In the genomic region with DNA sequence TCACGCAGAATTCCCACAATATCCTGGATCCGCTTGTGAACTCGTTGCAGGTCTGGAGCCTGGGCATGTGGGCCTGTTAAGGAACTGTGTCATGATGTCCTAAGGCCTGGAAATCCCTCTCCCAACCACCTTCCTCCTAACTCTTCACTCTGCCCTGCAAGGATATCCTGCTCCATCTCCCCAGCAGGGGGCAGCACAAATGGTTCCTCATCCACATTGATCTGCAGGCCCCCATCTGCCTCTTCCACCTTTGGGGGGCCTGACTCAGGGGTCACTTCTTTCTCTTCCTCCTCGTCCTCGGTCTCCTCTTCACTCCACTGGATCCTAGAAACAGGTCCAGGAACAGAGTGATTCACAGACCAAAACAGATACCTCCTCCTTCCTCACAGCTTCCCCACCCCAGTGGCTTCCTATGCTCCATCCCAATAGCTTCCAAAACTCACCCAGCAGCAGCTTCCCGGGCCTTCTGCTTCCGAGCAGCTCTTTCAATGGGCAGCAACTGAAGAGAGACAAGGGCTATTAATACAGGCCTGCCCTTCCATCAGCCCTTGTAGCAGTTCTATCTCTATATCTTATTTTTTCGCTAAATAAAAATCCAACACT, we compare ENCODE assay signal across 8 cellular contexts. TPM values are rescaled to one million over a fixed set of nuclear protein-coding genes. Genes with fewer than 3 reads are reported as not detected.
DNase-seq lines count a peak whose midpoint lies in the region; ATAC-seq, FAIRE-seq and TF ChIP-seq lines count a peak whose summit lies in the region.

No MANE protein-coding gene starts in this region.

- H4K20me1 ChIP-seq in PC-9 (ENCODE audit: insufficient read depth), result peaks cover 32% of the 10 kb centered on the region

- no peak for TF ChIP-seq POLR2A in A549 (IDR thresholded peaks at IDR 0.05; ENCODE audit: low read length)
- no peak for TF ChIP-seq POLR2A in GM12892 (IDR thresholded peaks at IDR 0.05; ENCODE audit: low read depth, low read length)

- intact Hi-C loops in PC-9 (cut with micrococcal nuclease; ENCODE audit: unreplicated experiment) (no loop called here), sciatic nerve (cut with DNase I) (no loop called here)

- peaks cover 84% of the 10 kb centered on the region for H3F3A ChIP-seq in PC-9 (ENCODE audit: insufficient read depth, low read depth)

- 74% methylated on average over 8 of the region's 8 CpGs for WGBS in A549 (ENCODE audit: missing lambda C conversion rate)

- TF ChIP-seq EP300 in A549 (IDR thresholded peaks at IDR 0.05), result no peak

- H3K36me3 ChIP-seq in PC-9 (ENCODE audit: low read depth), result peaks cover 65% of the 10 kb centered on the region

- peak; percentile 55 to 64; a peak in 4 of 6 replicates for ATAC-seq in A549
- peak; percentile 21 to 41 for ATAC-seq in activated T-cell treated with anti-CD3 and anti-CD28 coated beads, Interleukin-2, amount 50 U/mL, for 72 hours (replicated peaks in 1 of 2)
- ATAC-seq in sciatic nerve, result no peak
- no peak for ATAC-seq in GM18907 (IDR thresholded peaks at IDR 0.05; ENCODE audit: unreplicated experiment)
- ATAC-seq in HG02840 (IDR thresholded peaks at IDR 0.05; ENCODE audit: low FRiP score, unreplicated experiment), result no peak

- DNase-seq in A549 (ENCODE audit: low read depth in 1 of 2, low spot score in 1 of 2) (peak; percentile 65 to 69), GM12892 (ENCODE audit: insufficient read length) (no peak), PC-9 (peak; percentile 33 to 53), foreskin fibroblast (peak; percentile 27 to 70), sciatic nerve (ENCODE audit: low spot score) (peak; percentile 79)
- peak; percentile 71 to 78 for DNase-seq in activated T-cell treated with anti-CD3 and anti-CD28 coated beads, Interleukin-2, amount 50 U/mL, for 72 hours

- FAIRE-seq in A549 (lab: Jason Lieb, UNC), result no peak
- FAIRE-seq in GM12892 (lab: Jason Lieb, UNC), result peak; percentile 58

- H3K9me2 ChIP-seq in PC-9 (ENCODE audit: insufficient read depth), result no peaks in the 10 kb centered on the region

- H3K9me3 ChIP-seq in A549 (no peaks in the 10 kb centered on the region), PC-9 (ENCODE audit: insufficient read depth, low read depth) (no peaks in the 10 kb centered on the region)

- TF ChIP-seq RAD21 in A549 (conservative IDR thresholded peaks at IDR 0.05 in 1 of 2, IDR thresholded peaks at IDR 0.05 in 1 of 2), result peak; percentile 20 to 33; a peak in 1 of 5 replicates

- H3K4me3 ChIP-seq in A549 (no peak overlapping the region), PC-9 (no peak overlapping the region), foreskin fibroblast (ENCODE audit: low read depth in 1 of 2, low read length in 2 of 2) (no peak overlapping the region)

- peak overlapping the region; percentile 63 for H3K27ac Mint-ChIP-seq in activated T-cell treated with anti-CD3 and anti-CD28 coated beads, Interleukin-2, amount 50 U/mL, for 72 hours

- no peak overlapping the region for H2AFZ ChIP-seq in PC-9

- no peak overlapping the region for H3K4me2 ChIP-seq in A549
- H3K4me2 ChIP-seq in PC-9, result no peak overlapping the region

- CTCF ChIA-PET in A549 (lab: Yijun Ruan, JAX) (interaction anchor here (0.5 to 24.1 kb wide), 18 partner anchors 9 to 263 kb away, joined by 3 to 491 read pairs (median 4); partner anchors contain the start of genes GAPDH and IFFO1), PC-9 (lab: Charles Lee) (interaction anchor here (0.6 to 0.7 kb wide), 3 partner anchors 96 to 289 kb away, joined by 3 read pairs; no protein-coding TSS in a partner anchor)

- BruUV-seq in PC-9 (replicated peaks; lab: Mats Ljungman, UMichigan), result no TSS peak

- POLR2A ChIA-PET in A549 (lab: Yijun Ruan, JAX) (interaction anchor here (0.7 kb wide), 1 partner anchor 14 kb away, joined by 3 read pairs; no protein-coding TSS in a partner anchor), PC-9 (lab: Charles Lee; ENCODE audit: unreplicated experiment) (no interaction called here)

- H3K4me1 ChIP-seq in A549, result peaks cover 6% of the 10 kb centered on the region; the same call in 2 of the 3 replicates
- H3K4me1 ChIP-seq in PC-9 (replicated peaks; ENCODE audit: insufficient read depth), result peaks cover 6% of the 10 kb centered on the region; the same call in 1 of the 2 replicates

- no peaks in the 10 kb centered on the region for H3K9me3 Mint-ChIP-seq in activated T-cell treated with anti-CD3 and anti-CD28 coated beads, Interleukin-2, amount 50 U/mL, for 72 hours

- no peak overlapping the region for H3K27ac ChIP-seq in A549
- H3K27ac ChIP-seq in PC-9, result no peak overlapping the region

- H3K36me3 Mint-ChIP-seq in activated T-cell treated with anti-CD3 and anti-CD28 coated beads, Interleukin-2, amount 50 U/mL, for 72 hours (ENCODE audit: insufficient read depth in 2 of 2), result peaks cover 19 to 54% of the 10 kb centered on the region in 2 donors

- no peaks in the 10 kb centered on the region for H3K27me3 Mint-ChIP-seq in activated T-cell treated with anti-CD3 and anti-CD28 coated beads, Interleukin-2, amount 50 U/mL, for 72 hours (ENCODE audit: low read depth)

- no peak overlapping the region for H3K4me3 Mint-ChIP-seq in activated T-cell treated with anti-CD3 and anti-CD28 coated beads, Interleukin-2, amount 50 U/mL, for 72 hours

- peaks cover 42% of the 10 kb centered on the region for H3K4me1 Mint-ChIP-seq in activated T-cell treated with anti-CD3 and anti-CD28 coated beads, Interleukin-2, amount 50 U/mL, for 72 hours (ENCODE audit: low read depth)

- TF ChIP-seq CTCF in A549 (IDR thresholded peaks at IDR 0.05) (peak; percentile 80), PC-9 (conservative IDR thresholded peaks at IDR 0.05) (peak; percentile 94), foreskin fibroblast (IDR thresholded peaks at IDR 0.05; ENCODE audit: low read depth, low read length) (peak; percentile 71)

- H3K27me3 ChIP-seq in PC-9 (ENCODE audit: insufficient read depth, low read depth), result no peaks in the 10 kb centered on the region

- H3K79me2 ChIP-seq in PC-9 (ENCODE audit: low read depth), result peaks cover 55% of the 10 kb centered on the region

TF ChIP-seq in A549, 52 proteins besides CTCF, POLR2A, EP300 and RAD21:
- TF ChIP-seq SMC3 (IDR thresholded peaks at IDR 0.05) (peak; percentile 45), RCOR1 (IDR thresholded peaks at IDR 0.05; ENCODE audit: low read depth, low read length) (0 out of 2 replicates have a peak, but pooled peaks have one; percentile 29), HOXA7 (CRISPR knock-in tag; IDR thresholded peaks at IDR 0.05) (no peak), MAFK (IDR thresholded peaks at IDR 0.05; ENCODE audit: partially characterized antibody) (no peak), TFCP2L1 (CRISPR knock-in tag; IDR thresholded peaks at IDR 0.05) (no peak), MYC (IDR thresholded peaks at IDR 0.05; ENCODE audit: borderline replicate concordance, low read length) (no peak)
TF ChIP-seq in A549: peak in this region for 2.

RNA-seq across cellular contexts. Expression of gene NOP2, which starts 4.5 kb away (rescaled TPM):
- 162 and 176 TPM in 2 replicates for polyA plus RNA-seq in A549 (2011; rRNA removed)
- 82.7 and 85.6 TPM in 2 replicates for polyA plus RNA-seq in A549 (2012; cell fraction: cytosol; rRNA removed)
- 293 and 335 TPM in 2 replicates for polyA plus RNA-seq in A549 (2012; cell fraction: nucleus; rRNA removed)
- polyA plus RNA-seq in A549 (2017; fragmentation: RNase III; extraction: RNeasy Plus Mini Kit Qiagen cat#74134 plus additional on column Dnase treatment), result 100 to 108 TPM (median 104 TPM) in 3 replicates
- 90.2 and 92.1 TPM in 2 replicates for polyA minus RNA-seq in A549 (2011; rRNA and poly(A)+ RNA removed)
- polyA plus RNA-seq in GM12892 (2012; ENCODE audit: missing spikeins), result 60.0 TPM
- total RNA-seq in PC-9 (2021), result 97.5 and 101 TPM in 2 replicates
- 10 to 100 TPM; 76.9 to 89.8 TPM for total RNA-seq in activated T-cell treated with anti-CD3 and anti-CD28 coated beads, Interleukin-2, amount 50 U/mL, for 72 hours
- total RNA-seq in sciatic nerve, result 27.6 TPM

RNA-seq across cellular contexts. Expression of gene IFFO1, which starts 7.7 kb away (rescaled TPM):
- polyA plus RNA-seq in A549 (2011; rRNA removed) (0.74 and 1.0 TPM in 2 replicates), A549 (2017; fragmentation: RNase III; extraction: RNeasy Plus Mini Kit Qiagen cat#74134 plus additional on column Dnase treatment) (0.94 to 1.5 TPM (median 1.1 TPM) in 3 replicates)
- 0.74 and 1.1 TPM in 2 replicates for polyA plus RNA-seq in A549 (2012; cell fraction: cytosol; rRNA removed)
- polyA plus RNA-seq in A549 (2012; cell fraction: nucleus; rRNA removed), result 3.3 and 3.8 TPM in 2 replicates
- 1.2 and 1.3 TPM in 2 replicates for polyA minus RNA-seq in A549 (2011; rRNA and poly(A)+ RNA removed)
- 6.2 TPM for polyA plus RNA-seq in GM12892 (2012; ENCODE audit: missing spikeins)
- total RNA-seq in PC-9 (2021) (0.65 and 0.70 TPM in 2 replicates), sciatic nerve (38.7 TPM)
- 10 to 100 TPM; 14.2 to 17.0 TPM for total RNA-seq in activated T-cell treated with anti-CD3 and anti-CD28 coated beads, Interleukin-2, amount 50 U/mL, for 72 hours

RNA-seq across cellular contexts. Expression of gene GAPDH, which starts 29.2 kb away (rescaled TPM):
- polyA plus RNA-seq in A549 (2011; rRNA removed), result 10,036 and 10,800 TPM in 2 replicates
- 21,407 and 21,524 TPM in 2 replicates for polyA plus RNA-seq in A549 (2012; cell fraction: cytosol; rRNA removed)
- polyA plus RNA-seq in A549 (2012; cell fraction: nucleus; rRNA removed), result 14,086 and 20,182 TPM in 2 replicates
- polyA plus RNA-seq in A549 (2017; fragmentation: RNase III; extraction: RNeasy Plus Mini Kit Qiagen cat#74134 plus additional on column Dnase treatment), result 6,292 to 6,607 TPM (median 6,463 TPM) in 3 replicates
- 13,401 and 18,844 TPM in 2 replicates for polyA minus RNA-seq in A549 (2011; rRNA and poly(A)+ RNA removed)
- polyA plus RNA-seq in GM12892 (2012; ENCODE audit: missing spikeins), result 6,742 TPM
- total RNA-seq in PC-9 (2021), result 6,143 and 8,169 TPM in 2 replicates
- total RNA-seq in activated T-cell treated with anti-CD3 and anti-CD28 coated beads, Interleukin-2, amount 50 U/mL, for 72 hours, result 1,000 to 10,000 TPM; 4,101 to 4,234 TPM
- total RNA-seq in sciatic nerve, result 1,200 TPM

RNA-seq across cellular contexts. Expression of gene CHD4, which starts 43.6 kb away (rescaled TPM):
- 53.7 and 99.3 TPM in 2 replicates for polyA plus RNA-seq in A549 (2011; rRNA removed)
- 49.8 and 54.8 TPM in 2 replicates for polyA plus RNA-seq in A549 (2012; cell fraction: cytosol; rRNA removed)
- polyA plus RNA-seq in A549 (2012; cell fraction: nucleus; rRNA removed), result 130 and 190 TPM in 2 replicates
- polyA plus RNA-seq in A549 (2017; fragmentation: RNase III; extraction: RNeasy Plus Mini Kit Qiagen cat#74134 plus additional on column Dnase treatment), result 83.4 to 87.8 TPM (median 84.8 TPM) in 3 replicates
- 170 and 183 TPM in 2 replicates for polyA minus RNA-seq in A549 (2011; rRNA and poly(A)+ RNA removed)
- polyA plus RNA-seq in GM12892 (2012; ENCODE audit: missing spikeins), result 95.7 TPM
- total RNA-seq in PC-9 (2021), result 359 and 373 TPM in 2 replicates
- 100 to 1,000 TPM; 292 to 299 TPM for total RNA-seq in activated T-cell treated with anti-CD3 and anti-CD28 coated beads, Interleukin-2, amount 50 U/mL, for 72 hours
- 245 TPM for total RNA-seq in sciatic nerve

Comparison
In these comparisons a context has a peak if more than half of its experiments do, and no peak if none do; other contexts are left out.
1. ATAC-seq: peak in A549 (2 of 2) and activated T-cell treated with anti-CD3 and anti-CD28 coated beads, Interleukin-2, amount 50 U/mL, for 72 hours (2 of 2); none in sciatic nerve (single experiment), GM18907 (single experiment) and HG02840 (single experiment).
2. Peak in every context shown above with its lines, with median percentiles within 50 percentile points of each other: CTCF ChIP-seq.